17 cellular contexts compared by ENCODE assay signal in genomic region chr12:13067322-13067721, GRCh38. TPM values are rescaled to one million over a fixed set of nuclear protein-coding genes. Genes with fewer than 3 reads are reported as not detected.
DNase-seq lines count a peak whose midpoint lies in the region; ATAC-seq and TF ChIP-seq lines count a peak whose summit lies in the region.
"Had no signal": no experiment of that assay in that cellular context is flagged by ENCODE, and none has a peak within 500 bp of the region (broad histone marks: within the 10 kb centered on the region; RNA-seq: fewer than 3 reads in every experiment).

No MANE protein-coding gene starts in this region.

- no peak for TF ChIP-seq CTCF in natural killer cell (IDR thresholded peaks at IDR 0.05)

- peak; percentile 60 for ATAC-seq in activated CD8-positive, alpha-beta memory T cell treated with anti-CD3 and anti-CD28 coated beads, Interleukin-2, amount 10 ng/mL, durations not matched to agents 7 days and 5 days
- peak in 2 of 3 donors; percentile 41 to 42 for ATAC-seq in natural killer cell
- ATAC-seq in natural killer cell treated with Interleukin-12 subunit alpha and Interleukin-12 subunit beta and Interleukin-15 and Interleukin-18, amount 100 ng/mL, for 72 hours, result no peak
- peak; percentile 35 for ATAC-seq in activated T-helper 17 cell treated with anti-CD3 and anti-CD28 coated beads, Interleukin-2, amount 50 U/mL, for 72 hours (replicated peaks)
- ATAC-seq in stimulated activated effector memory CD8-positive, alpha-beta T cell treated with anti-CD3 and anti-CD28 coated beads, Interleukin-12 subunit alpha, Interleukin-12 subunit beta, amount 100 ng/mL, for 72 hours, result peak; percentile 55
- ATAC-seq in GM19324 (IDR thresholded peaks at IDR 0.05; ENCODE audit: low FRiP score, unreplicated experiment), result no peak
- ATAC-seq: HepG2 had no signal

- intact Hi-C loops in natural killer cell (cut with micrococcal nuclease), result no loop called here

- no peaks in the 10 kb centered on the region for H3K9me3 Mint-ChIP-seq in activated CD8-positive, alpha-beta memory T cell treated with anti-CD3 and anti-CD28 coated beads, Interleukin-2, amount 10 ng/mL, durations not matched to agents 7 days and 5 days (ENCODE audit: low read depth)
- no peaks in the 10 kb centered on the region for H3K9me3 Mint-ChIP-seq in natural killer cell
- H3K9me3 Mint-ChIP-seq in natural killer cell treated with Interleukin-12 subunit alpha and Interleukin-12 subunit beta and Interleukin-15 and Interleukin-18, amount 100 ng/mL, for 72 hours, result no peaks in the 10 kb centered on the region
- H3K9me3 Mint-ChIP-seq in activated T-helper 17 cell treated with anti-CD3 and anti-CD28 coated beads, Interleukin-2, amount 50 U/mL, for 72 hours, result no peaks in the 10 kb centered on the region
- no peaks in the 10 kb centered on the region for H3K9me3 Mint-ChIP-seq in stimulated activated effector memory CD8-positive, alpha-beta T cell treated with anti-CD3 and anti-CD28 coated beads, Interleukin-12 subunit alpha, Interleukin-12 subunit beta, amount 100 ng/mL, for 72 hours
- H3K9me3 Mint-ChIP-seq: CD14-positive monocyte; CD4-positive, alpha-beta memory T cell; H9 had no signal

- CTCF ChIA-PET in activated CD8-positive, alpha-beta memory T cell treated with anti-CD3 and anti-CD28 coated beads, Interleukin-2, amount 10 ng/mL, durations not matched to agents 7 days and 5 days (lab: Charles Lee), result no interaction called here

- H3K4me1 Mint-ChIP-seq in activated CD8-positive, alpha-beta memory T cell treated with anti-CD3 and anti-CD28 coated beads, Interleukin-2, amount 10 ng/mL, durations not matched to agents 7 days and 5 days, result peaks cover 7% of the 10 kb centered on the region
- peaks cover 0 to 6% of the 10 kb centered on the region in 2 donors for H3K4me1 Mint-ChIP-seq in natural killer cell
- H3K4me1 Mint-ChIP-seq in natural killer cell treated with Interleukin-12 subunit alpha and Interleukin-12 subunit beta and Interleukin-15 and Interleukin-18, amount 100 ng/mL, for 72 hours (ENCODE audit: low read depth in 2 of 2), result peaks cover 0 to 5% of the 10 kb centered on the region in 2 donors
- no peaks in the 10 kb centered on the region for H3K4me1 Mint-ChIP-seq in activated T-helper 17 cell treated with anti-CD3 and anti-CD28 coated beads, Interleukin-2, amount 50 U/mL, for 72 hours
- H3K4me1 Mint-ChIP-seq in stimulated activated effector memory CD8-positive, alpha-beta T cell treated with anti-CD3 and anti-CD28 coated beads, Interleukin-12 subunit alpha, Interleukin-12 subunit beta, amount 100 ng/mL, for 72 hours, result no peaks in the 10 kb centered on the region
- H3K4me1 Mint-ChIP-seq: CD14-positive monocyte; CD4-positive, alpha-beta memory T cell had no signal

- peaks cover 3% of the 10 kb centered on the region for H3K36me3 Mint-ChIP-seq in activated CD8-positive, alpha-beta memory T cell treated with anti-CD3 and anti-CD28 coated beads, Interleukin-2, amount 10 ng/mL, durations not matched to agents 7 days and 5 days
- no peaks in the 10 kb centered on the region for H3K36me3 Mint-ChIP-seq in natural killer cell
- no peaks in the 10 kb centered on the region for H3K36me3 Mint-ChIP-seq in natural killer cell treated with Interleukin-12 subunit alpha and Interleukin-12 subunit beta and Interleukin-15 and Interleukin-18, amount 100 ng/mL, for 72 hours
- peaks cover 48% of the 10 kb centered on the region for H3K36me3 Mint-ChIP-seq in activated T-helper 17 cell treated with anti-CD3 and anti-CD28 coated beads, Interleukin-2, amount 50 U/mL, for 72 hours (ENCODE audit: low read depth)
- peaks cover 18% of the 10 kb centered on the region for H3K36me3 Mint-ChIP-seq in stimulated activated effector memory CD8-positive, alpha-beta T cell treated with anti-CD3 and anti-CD28 coated beads, Interleukin-12 subunit alpha, Interleukin-12 subunit beta, amount 100 ng/mL, for 72 hours

- H3K27me3 Mint-ChIP-seq in activated CD8-positive, alpha-beta memory T cell treated with anti-CD3 and anti-CD28 coated beads, Interleukin-2, amount 10 ng/mL, durations not matched to agents 7 days and 5 days, result no peaks in the 10 kb centered on the region
- no peaks in the 10 kb centered on the region for H3K27me3 Mint-ChIP-seq in natural killer cell (ENCODE audit: low read depth in 2 of 2)
- H3K27me3 Mint-ChIP-seq in natural killer cell treated with Interleukin-12 subunit alpha and Interleukin-12 subunit beta and Interleukin-15 and Interleukin-18, amount 100 ng/mL, for 72 hours, result no peaks in the 10 kb centered on the region
- no peaks in the 10 kb centered on the region for H3K27me3 Mint-ChIP-seq in activated T-helper 17 cell treated with anti-CD3 and anti-CD28 coated beads, Interleukin-2, amount 50 U/mL, for 72 hours
- H3K27me3 Mint-ChIP-seq: CD4-positive, alpha-beta memory T cell had no signal

- H3K4me3 Mint-ChIP-seq in activated CD8-positive, alpha-beta memory T cell treated with anti-CD3 and anti-CD28 coated beads, Interleukin-2, amount 10 ng/mL, durations not matched to agents 7 days and 5 days, result no peak overlapping the region
- no peak overlapping the region for H3K4me3 Mint-ChIP-seq in natural killer cell
- H3K4me3 Mint-ChIP-seq in natural killer cell treated with Interleukin-12 subunit alpha and Interleukin-12 subunit beta and Interleukin-15 and Interleukin-18, amount 100 ng/mL, for 72 hours, result no peak overlapping the region
- no peak overlapping the region for H3K4me3 Mint-ChIP-seq in activated T-helper 17 cell treated with anti-CD3 and anti-CD28 coated beads, Interleukin-2, amount 50 U/mL, for 72 hours
- H3K4me3 Mint-ChIP-seq in stimulated activated effector memory CD8-positive, alpha-beta T cell treated with anti-CD3 and anti-CD28 coated beads, Interleukin-12 subunit alpha, Interleukin-12 subunit beta, amount 100 ng/mL, for 72 hours, result no peak overlapping the region
- H3K4me3 Mint-ChIP-seq: CD14-positive monocyte; CD4-positive, alpha-beta memory T cell; H9 had no signal

- no peak for DNase-seq in activated CD8-positive, alpha-beta memory T cell treated with anti-CD3 and anti-CD28 coated beads, Interleukin-2, amount 10 ng/mL, durations not matched to agents 7 days and 5 days
- DNase-seq in activated CD8-positive, alpha-beta memory T cell treated with anti-CD3 and anti-CD28 coated beads for 24 hours, result no peak
- no peak for DNase-seq in natural killer cell
- DNase-seq in natural killer cell treated with Interleukin-12 subunit alpha and Interleukin-12 subunit beta and Interleukin-15 and Interleukin-18, amount 100 ng/mL, for 72 hours (ENCODE audit: low spot score), result no peak
- DNase-seq in stimulated activated effector memory CD8-positive, alpha-beta T cell treated with anti-CD3 and anti-CD28 coated beads, Interleukin-12 subunit alpha, Interleukin-12 subunit beta, amount 100 ng/mL, for 72 hours (ENCODE audit: low spot score in 2 of 2), result no peak
- no peak for DNase-seq in GM03348 (ENCODE audit: low spot score)
- DNase-seq: 8988T; CD4-positive, alpha-beta memory T cell; DMS153; DMS79; GDM1; H9 had no signal

- no peak overlapping the region for H3K27ac Mint-ChIP-seq in activated CD8-positive, alpha-beta memory T cell treated with anti-CD3 and anti-CD28 coated beads, Interleukin-2, amount 10 ng/mL, durations not matched to agents 7 days and 5 days
- peak overlapping the region in 1 of 2 donors; percentile 65 for H3K27ac Mint-ChIP-seq in natural killer cell
- H3K27ac Mint-ChIP-seq in natural killer cell treated with Interleukin-12 subunit alpha and Interleukin-12 subunit beta and Interleukin-15 and Interleukin-18, amount 100 ng/mL, for 72 hours, result no peak overlapping the region
- H3K27ac Mint-ChIP-seq in activated T-helper 17 cell treated with anti-CD3 and anti-CD28 coated beads, Interleukin-2, amount 50 U/mL, for 72 hours, result no peak overlapping the region
- H3K27ac Mint-ChIP-seq in stimulated activated effector memory CD8-positive, alpha-beta T cell treated with anti-CD3 and anti-CD28 coated beads, Interleukin-12 subunit alpha, Interleukin-12 subunit beta, amount 100 ng/mL, for 72 hours, result no peak overlapping the region

RNA-seq across cellular contexts. Expression of gene FAM234B, which starts 23.1 kb away (rescaled TPM):
- total RNA-seq in activated CD8-positive, alpha-beta memory T cell treated with anti-CD3 and anti-CD28 coated beads, Interleukin-2, amount 10 ng/mL, durations not matched to agents 7 days and 5 days, result 1 to 10 TPM; 4.7 to 5.0 TPM
- total RNA-seq in natural killer cell, result 1 to 10 TPM; 5.5 to 8.7 (median 6.6) TPM
- 10 to 100 TPM in 1 of 2 donors, 1 to 10 TPM in 1; 7.2 to 10.1 TPM for total RNA-seq in natural killer cell treated with Interleukin-12 subunit alpha and Interleukin-12 subunit beta and Interleukin-15 and Interleukin-18, amount 100 ng/mL, for 72 hours
- total RNA-seq in activated T-helper 17 cell treated with anti-CD3 and anti-CD28 coated beads, Interleukin-2, amount 50 U/mL, for 72 hours, result 10 to 100 TPM in 1 of 2 donors, 1 to 10 TPM in 1; 9.7 to 14.7 TPM

RNA-seq across cellular contexts. Expression of gene GSG1, which starts 36.1 kb away (rescaled TPM):
- not detected for total RNA-seq in activated CD8-positive, alpha-beta memory T cell treated with anti-CD3 and anti-CD28 coated beads, Interleukin-2, amount 10 ng/mL, durations not matched to agents 7 days and 5 days
- total RNA-seq in natural killer cell, result not detected
- total RNA-seq in natural killer cell treated with Interleukin-12 subunit alpha and Interleukin-12 subunit beta and Interleukin-15 and Interleukin-18, amount 100 ng/mL, for 72 hours, result not detected
- not detected for total RNA-seq in activated T-helper 17 cell treated with anti-CD3 and anti-CD28 coated beads, Interleukin-2, amount 50 U/mL, for 72 hours
- total RNA-seq: CD4-positive, alpha-beta memory T cell; Daoy; HepG2 had no signal

Comparison
In these comparisons a context has a peak if more than half of its experiments do, and no peak if none do; other contexts are left out.
1. ATAC-seq: peak in activated CD8-positive, alpha-beta memory T cell treated with anti-CD3 and anti-CD28 coated beads, Interleukin-2, amount 10 ng/mL, durations not matched to agents 7 days and 5 days (single experiment), natural killer cell (2 of 3), activated T-helper 17 cell treated with anti-CD3 and anti-CD28 coated beads, Interleukin-2, amount 50 U/mL, for 72 hours (single experiment) and stimulated activated effector memory CD8-positive, alpha-beta T cell treated with anti-CD3 and anti-CD28 coated beads, Interleukin-12 subunit alpha, Interleukin-12 subunit beta, amount 100 ng/mL, for 72 hours (single experiment); none in natural killer cell treated with Interleukin-12 subunit alpha and Interleukin-12 subunit beta and Interleukin-15 and Interleukin-18, amount 100 ng/mL, for 72 hours (0 of 2) and GM19324 (single experiment).